8 cellular contexts compared by ENCODE assay signal in the genomic region with DNA sequence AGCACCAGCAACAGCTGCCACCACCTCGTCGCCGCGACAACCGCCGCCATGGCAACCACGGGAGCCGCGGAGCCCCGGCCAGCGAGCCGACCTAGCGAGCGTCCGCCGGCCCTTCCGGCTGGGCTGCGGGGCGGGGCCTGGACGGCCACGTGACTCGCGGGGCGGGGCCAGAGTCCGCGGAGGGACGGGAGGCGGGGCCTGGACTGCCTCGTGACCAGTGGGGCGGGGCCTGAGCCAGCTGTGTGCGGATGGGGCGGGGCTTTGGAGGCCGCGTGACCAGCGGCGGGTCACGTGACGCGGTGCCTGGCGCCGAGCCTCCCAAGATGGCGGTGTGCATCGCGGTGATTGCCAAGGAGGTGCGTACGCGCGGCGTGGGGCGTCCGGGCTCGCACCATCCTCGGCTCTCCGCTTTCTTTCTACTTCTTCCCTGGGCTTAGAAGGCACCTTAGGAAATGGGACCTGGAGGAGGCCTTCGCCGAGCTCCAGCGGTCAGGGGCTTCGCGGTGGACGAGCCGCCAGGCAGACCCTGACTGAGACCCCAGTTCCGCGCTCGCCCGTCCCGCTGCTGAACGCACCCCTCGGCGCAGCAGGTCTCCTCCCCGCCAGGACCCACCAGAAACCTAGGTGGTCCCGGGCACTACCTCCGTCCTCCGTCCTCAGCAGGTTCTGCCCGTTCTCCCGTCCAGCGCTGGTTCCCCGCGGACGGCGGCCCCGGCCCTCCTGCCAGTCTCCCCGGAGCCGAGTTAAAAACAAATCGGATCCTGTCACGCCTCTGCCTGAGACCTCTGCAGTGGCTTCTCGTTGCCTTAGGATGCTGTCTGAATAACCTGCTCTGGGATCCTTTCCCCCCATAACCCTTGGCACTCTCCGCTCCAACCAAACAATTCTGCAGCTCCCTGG. TPM values are rescaled to one million over a fixed set of nuclear protein-coding genes. Genes with fewer than 3 reads are reported as not detected.
DNase-seq lines count a peak whose midpoint lies in the region; ATAC-seq and TF ChIP-seq lines count a peak whose summit lies in the region.

A gene with protein sequence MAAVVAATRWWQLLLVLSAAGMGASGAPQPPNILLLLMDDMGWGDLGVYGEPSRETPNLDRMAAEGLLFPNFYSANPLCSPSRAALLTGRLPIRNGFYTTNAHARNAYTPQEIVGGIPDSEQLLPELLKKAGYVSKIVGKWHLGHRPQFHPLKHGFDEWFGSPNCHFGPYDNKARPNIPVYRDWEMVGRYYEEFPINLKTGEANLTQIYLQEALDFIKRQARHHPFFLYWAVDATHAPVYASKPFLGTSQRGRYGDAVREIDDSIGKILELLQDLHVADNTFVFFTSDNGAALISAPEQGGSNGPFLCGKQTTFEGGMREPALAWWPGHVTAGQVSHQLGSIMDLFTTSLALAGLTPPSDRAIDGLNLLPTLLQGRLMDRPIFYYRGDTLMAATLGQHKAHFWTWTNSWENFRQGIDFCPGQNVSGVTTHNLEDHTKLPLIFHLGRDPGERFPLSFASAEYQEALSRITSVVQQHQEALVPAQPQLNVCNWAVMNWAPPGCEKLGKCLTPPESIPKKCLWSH (minus strand): TSS at position 120 of the 900 bp plus-strand sequence. CDS start 70 bp downstream, at position 50.
A gene with protein sequence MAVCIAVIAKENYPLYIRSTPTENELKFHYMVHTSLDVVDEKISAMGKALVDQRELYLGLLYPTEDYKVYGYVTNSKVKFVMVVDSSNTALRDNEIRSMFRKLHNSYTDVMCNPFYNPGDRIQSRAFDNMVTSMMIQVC (plus strand): TSS at position 300 of the 900 bp plus-strand sequence. CDS start 24 bp downstream, at position 324.

- H3K4me3 ChIP-seq in left lung = peak within 1 kb of the TSS; percentile 90 to 100

- peaks cover 0 to 37% of the 10 kb centered on the region in 2 donors for H3K36me3 ChIP-seq in left lung

- DNase-seq in C1 segment of cervical spinal cord (lab: John Stamatoyannopoulos, UW) (peak; percentile 69 to 99 (median 97)), NCI-H748 treated with DMSO at 0.1 percent for 48 hours (lab: John Stamatoyannopoulos, UW) (peak; percentile 83), dedifferentiated amniotic fluid mesenchymal stem cell (ENCODE audit: extremely low spot score) (peak; percentile 96), left lung (peak; percentile 98 to 99)
- peak; percentile 98 for DNase-seq in activated CD4-positive, alpha-beta T cell treated with anti-CD3 and anti-CD28 coated beads, Interleukin-2, amount 50 U/mL, for 24 hours (ENCODE audit: low read depth in 1 of 2, low spot score in 1 of 2)
- DNase-seq in stimulated activated CD4-positive, alpha-beta T cell treated with anti-CD3 and anti-CD28 coated beads, Interleukin-2, amount 100 ng/mL, for 4 hours (ENCODE audit: low read depth) = peak; percentile 99

- no peak for TF ChIP-seq CTCF in left lung (IDR thresholded peaks at IDR 0.05)

- no peaks in the 10 kb centered on the region for H3K27me3 ChIP-seq in left lung

- H3K27ac ChIP-seq in left lung = peak within 1 kb of the TSS; percentile 63 to 83

- peaks cover 21 to 64% of the 10 kb centered on the region in 2 donors for H3K4me1 ChIP-seq in left lung

- no peaks in the 10 kb centered on the region for H3K9me3 ChIP-seq in left lung

- ATAC-seq in GM19372 (IDR thresholded peaks at IDR 0.05; ENCODE audit: low read depth, unreplicated experiment) (peak; percentile 76), HG03558 (IDR thresholded peaks at IDR 0.05; ENCODE audit: extremely low read depth, unreplicated experiment) (peak; percentile 55), left lung (peak; percentile 98)

- intact Hi-C loops in left lung (cut with DNase I) = no loop called here

RNA-seq across cellular contexts. Expression of the first gene that starts in this region (rescaled TPM):
- total RNA-seq in left lung = 10 to 100 TPM; 46.3 to 46.5 TPM

RNA-seq across cellular contexts. Expression of the second gene that starts in this region (rescaled TPM):
- 10 to 100 TPM; 47.3 to 51.1 TPM for total RNA-seq in left lung

Comparison
In these comparisons a context has a peak if more than half of its experiments do, and no peak if none do; other contexts are left out.
1. Peak in every context shown above with its lines: DNase-seq, ATAC-seq, H3K4me3 ChIP-seq and H3K27ac ChIP-seq.